ENCODE assay signal across 1 cellular context in genomic region chr3:38533285-38533994, GRCh38.
TF ChIP-seq lines count a peak whose summit lies in the region.

No MANE protein-coding gene starts in this region.

TF ChIP-seq in GM23338, 12 proteins besides CTCF, POLR2A, EP300 and RAD21 (continued from another document):
- no peak for TF ChIP-seq REST (IDR thresholded peaks at IDR 0.05; ENCODE audit: unreplicated experiment)
- no peak for TF ChIP-seq EZH2phosphoT487 (IDR thresholded peaks at IDR 0.05; ENCODE audit: unreplicated experiment)
- no peak for TF ChIP-seq ETS1 (IDR thresholded peaks at IDR 0.05)
- TF ChIP-seq POLR2AphosphoS5 (IDR thresholded peaks at IDR 0.05; ENCODE audit: low read depth), result no peak
- no peak for TF ChIP-seq JUNB (IDR thresholded peaks at IDR 0.05; ENCODE audit: unreplicated experiment)
